ENCODE assay signal across 17 cellular contexts in genomic region chr17:35129154-35129972, GRCh38. TPM values are rescaled to one million over a fixed set of nuclear protein-coding genes. Genes with fewer than 3 reads are reported as not detected.
A peak's percentile ranks its signal among the peaks of the same experiment; 100 is the strongest.
DNase-seq lines count a peak whose midpoint lies in the region; ATAC-seq, FAIRE-seq and TF ChIP-seq lines count a peak whose summit lies in the region.
"Had no signal": no experiment of that assay in that cellular context is flagged by ENCODE, and none has a peak within 500 bp of the region (broad histone marks: within the 10 kb centered on the region; RNA-seq: fewer than 3 reads in every experiment).

No MANE protein-coding gene starts in this region.

- ATAC-seq in natural killer cell treated with Interleukin-12 subunit alpha and Interleukin-12 subunit beta and Interleukin-15 and Interleukin-18, amount 100 ng/mL, for 72 hours: peak in 1 of 2 donors; percentile 25
- ATAC-seq in natural killer cell (no peak), K562 (no peak), HG03175 (IDR thresholded peaks at IDR 0.05; ENCODE audit: unreplicated experiment) (no peak)

- FAIRE-seq in K562 (lab: Jason Lieb, UNC): no peak
- FAIRE-seq: endothelial cell of umbilical vein had no signal

- H3K4me1 ChIP-seq in K562 (replicated peaks in 1 of 2; ENCODE audit: control insufficient read depth in 2 of 2, insufficient read depth in 2 of 2, low read length in 2 of 2): peaks cover 0 to 5% of the 10 kb centered on the region in 2 experiments; a peak in 2 of 5 replicates
- H3K4me1 ChIP-seq: adrenal gland, Caco-2, parathyroid adenoma, spleen had no signal

- H3K9ac ChIP-seq in K562 (ENCODE audit: insufficient read depth in 1 of 2, low read depth in 2 of 2, low read length in 2 of 2): no peak overlapping the region
- H3K9ac ChIP-seq: parathyroid adenoma had no signal

- BruUV-seq in K562 (replicated peaks; lab: Mats Ljungman, UMichigan): TSS peak; percentile 18

- no peaks in the 10 kb centered on the region for H3K9me3 Mint-ChIP-seq in natural killer cell treated with Interleukin-12 subunit alpha and Interleukin-12 subunit beta and Interleukin-15 and Interleukin-18, amount 100 ng/mL, for 72 hours
- no peaks in the 10 kb centered on the region for H3K9me3 Mint-ChIP-seq in natural killer cell
- H3K9me3 Mint-ChIP-seq: stimulated activated naive CD8-positive, alpha-beta T cell treated with anti-CD3 and anti-CD28 coated beads, Interleukin-15, amount 100 ng/mL, for 72 hours had no signal

- CTCF ChIA-PET in K562 (lab: Yijun Ruan, JAX; ENCODE audit: low intra/inter-chr PET ratio): no interaction called here

- H2AFZ ChIP-seq in K562 (ENCODE audit: low read depth, low read length): no peak overlapping the region
- H2AFZ ChIP-seq: parathyroid adenoma had no signal

- no peak for TF ChIP-seq EP300 in K562 (IDR thresholded peaks at IDR 0.05; ENCODE audit: low read length)

- POLR2A ChIA-PET in K562 (lab: Yijun Ruan, JAX): interaction anchor here (0.6 to 2.1 kb wide), 5 partner anchors 8 to 19 kb away, joined by 3 to 9 read pairs (median 4); no protein-coding TSS in a partner anchor

- H3K27ac Mint-ChIP-seq in natural killer cell treated with Interleukin-12 subunit alpha and Interleukin-12 subunit beta and Interleukin-15 and Interleukin-18, amount 100 ng/mL, for 72 hours: no peak overlapping the region
- H3K27ac Mint-ChIP-seq in natural killer cell: no peak overlapping the region

- no peaks in the 10 kb centered on the region for H3K9me3 ChIP-seq in K562 (replicated peaks; ENCODE audit: control insufficient read depth, insufficient read depth, low read depth, low read length)
- H3K9me3 ChIP-seq: adrenal gland, Caco-2, spleen had no signal

- intact Hi-C loops in natural killer cell (cut with micrococcal nuclease) (no loop called here), K562 (cut with micrococcal nuclease) (loop anchor here (10.0 kb wide), 1 partner anchor 245 kb away; no protein-coding TSS in a partner anchor)

- DNase-seq in natural killer cell treated with Interleukin-12 subunit alpha and Interleukin-12 subunit beta and Interleukin-15 and Interleukin-18, amount 100 ng/mL, for 72 hours (ENCODE audit: low spot score): peak; percentile 54
- DNase-seq in natural killer cell: no peak
- no peak for DNase-seq in K562 (ENCODE audit: extremely low read depth in 1 of 4, low spot score in 3 of 4)
- no peak for DNase-seq in OCI-M1 (lab: John Stamatoyannopoulos, UW)
- DNase-seq in HuH-7 (ENCODE audit: low spot score): no peak
- DNase-seq: activated CD4-positive, alpha-beta T cell treated with anti-CD3 and anti-CD28 coated beads for 48 hours; activated T-cell treated with anti-CD3 and anti-CD28 coated beads, Interleukin-2, amount 50 U/mL, for 1 hour; adrenal gland; Caco-2; left cardiac atrium; NCI-H1092 treated with DMSO at 0.1 percent for 48 hours; spleen; stimulated activated naive CD8-positive, alpha-beta T cell treated with anti-CD3 and anti-CD28 coated beads, Interleukin-15, amount 100 ng/mL, for 72 hours; T1000 had no signal

- peaks cover 15% of the 10 kb centered on the region for H4K20me1 ChIP-seq in K562 (replicated peaks; ENCODE audit: control insufficient read depth, insufficient read depth, low read length)

- WGBS in K562 (ENCODE audit: insufficient coverage, low coverage, missing lambda C conversion rate): 59% methylated on average over 10 of the region's 11 CpGs

- H3K27me3 ChIP-seq in K562 (ENCODE audit: control insufficient read depth in 2 of 2, insufficient read depth in 2 of 2, low read length in 2 of 2): no peaks in the 10 kb centered on the region
- H3K27me3 ChIP-seq: adrenal gland, spleen had no signal

- no peaks in the 10 kb centered on the region for H3K79me2 ChIP-seq in K562 (ENCODE audit: control insufficient read depth, insufficient read depth, low read length)
- H3K79me2 ChIP-seq: parathyroid adenoma had no signal

- no peak overlapping the region for H3K4me3 Mint-ChIP-seq in natural killer cell treated with Interleukin-12 subunit alpha and Interleukin-12 subunit beta and Interleukin-15 and Interleukin-18, amount 100 ng/mL, for 72 hours
- H3K4me3 Mint-ChIP-seq in natural killer cell: no peak overlapping the region
- H3K4me3 Mint-ChIP-seq: stimulated activated naive CD8-positive, alpha-beta T cell treated with anti-CD3 and anti-CD28 coated beads, Interleukin-15, amount 100 ng/mL, for 72 hours had no signal

- peak; percentile 49; the same call in 1 of the 2 replicates for TF ChIP-seq POLR2A in K562 (conservative IDR thresholded peaks at IDR 0.05)

- H3K9me1 ChIP-seq in K562 (ENCODE audit: control insufficient read depth, insufficient read depth, low read length): peaks cover 4% of the 10 kb centered on the region

- H3K36me3 Mint-ChIP-seq in natural killer cell treated with Interleukin-12 subunit alpha and Interleukin-12 subunit beta and Interleukin-15 and Interleukin-18, amount 100 ng/mL, for 72 hours: peaks cover 9% of the 10 kb centered on the region
- H3K36me3 Mint-ChIP-seq in natural killer cell: peaks cover 9% of the 10 kb centered on the region

- TF ChIP-seq RAD21 in K562 (CRISPR knock-in tag; conservative IDR thresholded peaks at IDR 0.05 in 1 of 2, IDR thresholded peaks at IDR 0.05 in 1 of 2): no peak

- H3K36me3 ChIP-seq in K562 (ENCODE audit: control insufficient read depth, insufficient read depth, low read length): peaks cover 42% of the 10 kb centered on the region

- no peak overlapping the region for H3K4me2 ChIP-seq in K562 (ENCODE audit: insufficient read depth, low read length)

- H3K4me3 ChIP-seq in K562: no peak overlapping the region
- H3K4me3 ChIP-seq: adrenal gland, spleen had no signal

- H3K27me3 Mint-ChIP-seq in natural killer cell treated with Interleukin-12 subunit alpha and Interleukin-12 subunit beta and Interleukin-15 and Interleukin-18, amount 100 ng/mL, for 72 hours: no peaks in the 10 kb centered on the region
- H3K27me3 Mint-ChIP-seq in natural killer cell (ENCODE audit: low read depth in 2 of 2): no peaks in the 10 kb centered on the region
- H3K27me3 Mint-ChIP-seq: stimulated activated naive CD8-positive, alpha-beta T cell treated with anti-CD3 and anti-CD28 coated beads, Interleukin-15, amount 100 ng/mL, for 72 hours had no signal

- H3K27ac ChIP-seq in K562 (ENCODE audit: extremely low read depth, low read depth, low read length): no peak overlapping the region
- H3K27ac ChIP-seq: adrenal gland, parathyroid adenoma, spleen had no signal

- in situ Hi-C loops in K562 (cut with MboI): no loop called here

- H3K4me1 Mint-ChIP-seq in natural killer cell treated with Interleukin-12 subunit alpha and Interleukin-12 subunit beta and Interleukin-15 and Interleukin-18, amount 100 ng/mL, for 72 hours (ENCODE audit: low read depth in 2 of 2): no peaks in the 10 kb centered on the region
- H3K4me1 Mint-ChIP-seq in natural killer cell: no peaks in the 10 kb centered on the region

- no peak for TF ChIP-seq CTCF in natural killer cell (IDR thresholded peaks at IDR 0.05)
- no peak for TF ChIP-seq CTCF in K562 (IDR thresholded peaks at IDR 0.05 in 2 of 3, conservative IDR thresholded peaks at IDR 0.05 in 1 of 3; ENCODE audit: insufficient read depth in 2 of 3, low read depth in 1 of 3, low read length in 3 of 3)

RNA-seq across cellular contexts. Expression of gene FNDC8, which starts 7.9 kb away (rescaled TPM):
- not detected for total RNA-seq in natural killer cell treated with Interleukin-12 subunit alpha and Interleukin-12 subunit beta and Interleukin-15 and Interleukin-18, amount 100 ng/mL, for 72 hours
- total RNA-seq in natural killer cell (not detected), K562 (2014; rRNA removed) (not detected in 2 replicates), K562 (2014; rRNA removed; fragmentation: Illumina TruSeq; extraction: Trizol) (not detected in 2 replicates), K562 (2015; rRNA removed; fragmentation: Illumina TruSeq; extraction: Trizol) (not detected in 2 replicates), K562 (2021) (not detected in 2 replicates)
- not detected in 2 replicates for total RNA-seq in K562 (2011; cell fraction: chromatin; rRNA removed; ENCODE audit: low replicate concordance)
- not detected in 2 replicates for total RNA-seq in K562 (2011; cell fraction: nucleolus; rRNA removed)
- not detected in 2 replicates for total RNA-seq in K562 (2011; cell fraction: nucleoplasm; rRNA removed)
- polyA plus RNA-seq in K562 (2011; rRNA removed) (not detected in 2 replicates), K562 (2014; fragmentation: Illumina TruSeq; extraction: Trizol) (not detected in 2 replicates), K562 (2014; fragmentation: Nextera tagmentation; extraction: Ambion mirVana) (under 1 TPM in 1 of 2 experiments, not detected in 1; 0.04 TPM), K562 (2014; rRNA removed) (not detected in 2 replicates)
- 0.04 TPM in 1 of 2 replicates, not detected in the other for polyA plus RNA-seq in K562 (2011; cell fraction: cytosol; rRNA removed)
- polyA plus RNA-seq in K562 (2011; cell fraction: nucleus; rRNA removed): not detected in 2 replicates
- 0.12 TPM in 1 of 2 replicates, not detected in the other for polyA plus RNA-seq in K562 (2012)
- not detected in 2 replicates for polyA minus RNA-seq in K562 (2011; rRNA and poly(A)+ RNA removed)
- not detected in 2 replicates for polyA minus RNA-seq in K562 (2011; cell fraction: cytosol; rRNA and poly(A)+ RNA removed)
- polyA minus RNA-seq in K562 (2011; cell fraction: nucleus; rRNA and poly(A)+ RNA removed): not detected in 2 replicates
- total RNA-seq: adrenal gland, Caco-2, endothelial cell of umbilical vein, left cardiac atrium, spleen had no signal
- polyA plus RNA-seq: adrenal gland, endothelial cell of umbilical vein had no signal

RNA-seq across cellular contexts. Expression of gene RAD51D, which starts 9.7 kb away (rescaled TPM):
- total RNA-seq in natural killer cell treated with Interleukin-12 subunit alpha and Interleukin-12 subunit beta and Interleukin-15 and Interleukin-18, amount 100 ng/mL, for 72 hours: 10 to 100 TPM; 27.8 to 68.3 TPM
- total RNA-seq in natural killer cell (10 to 100 TPM; 15.4 to 27.0 (median 22.7) TPM), K562 (2014; rRNA removed) (6.3 and 7.6 TPM in 2 replicates), K562 (2014; rRNA removed; fragmentation: Illumina TruSeq; extraction: Trizol) (7.4 and 8.7 TPM in 2 replicates), K562 (2015; rRNA removed; fragmentation: Illumina TruSeq; extraction: Trizol) (8.7 and 10.3 TPM in 2 replicates), K562 (2021) (16.9 and 19.0 TPM in 2 replicates)
- 28.2 and 36.5 TPM in 2 replicates for total RNA-seq in K562 (2011; cell fraction: chromatin; rRNA removed; ENCODE audit: low replicate concordance)
- 27.3 and 37.6 TPM in 2 replicates for total RNA-seq in K562 (2011; cell fraction: nucleolus; rRNA removed)
- total RNA-seq in K562 (2011; cell fraction: nucleoplasm; rRNA removed): 31.2 and 38.6 TPM in 2 replicates
- polyA plus RNA-seq in K562 (2011; rRNA removed) (10.1 and 15.2 TPM in 2 replicates), K562 (2014; fragmentation: Illumina TruSeq; extraction: Trizol) (8.4 and 11.1 TPM in 2 replicates), K562 (2014; fragmentation: Nextera tagmentation; extraction: Ambion mirVana) (1 to 10 TPM; 2.2 to 2.5 TPM), K562 (2014; rRNA removed) (10.1 and 15.2 TPM in 2 replicates)
- polyA plus RNA-seq in K562 (2011; cell fraction: cytosol; rRNA removed): 8.7 and 14.5 TPM in 2 replicates
- polyA plus RNA-seq in K562 (2011; cell fraction: nucleus; rRNA removed): 12.8 and 20.8 TPM in 2 replicates
- polyA plus RNA-seq in K562 (2012): 12.3 and 16.7 TPM in 2 replicates
- 6.3 and 11.0 TPM in 2 replicates for polyA minus RNA-seq in K562 (2011; rRNA and poly(A)+ RNA removed)
- polyA minus RNA-seq in K562 (2011; cell fraction: cytosol; rRNA and poly(A)+ RNA removed): 3.4 and 5.9 TPM in 2 replicates
- polyA minus RNA-seq in K562 (2011; cell fraction: nucleus; rRNA and poly(A)+ RNA removed): 10.9 and 17.9 TPM in 2 replicates

RNA-seq across cellular contexts. Expression of gene NLE1, which starts 12.7 kb away (rescaled TPM):
- 10 to 100 TPM; 29.2 to 73.1 TPM for total RNA-seq in natural killer cell treated with Interleukin-12 subunit alpha and Interleukin-12 subunit beta and Interleukin-15 and Interleukin-18, amount 100 ng/mL, for 72 hours
- total RNA-seq in natural killer cell (1 to 10 TPM; 4.0 to 7.9 (median 6.1) TPM), K562 (2014; rRNA removed) (44.9 and 53.4 TPM in 2 replicates), K562 (2014; rRNA removed; fragmentation: Illumina TruSeq; extraction: Trizol) (18.0 and 24.6 TPM in 2 replicates), K562 (2015; rRNA removed; fragmentation: Illumina TruSeq; extraction: Trizol) (28.2 and 30.0 TPM in 2 replicates), K562 (2021) (63.2 and 69.0 TPM in 2 replicates)
- total RNA-seq in K562 (2011; cell fraction: chromatin; rRNA removed; ENCODE audit: low replicate concordance): 19.4 and 63.1 TPM in 2 replicates
- 45.3 and 54.7 TPM in 2 replicates for total RNA-seq in K562 (2011; cell fraction: nucleolus; rRNA removed)
- total RNA-seq in K562 (2011; cell fraction: nucleoplasm; rRNA removed): 33.1 and 41.2 TPM in 2 replicates
- polyA plus RNA-seq in K562 (2011; rRNA removed) (21.2 and 26.5 TPM in 2 replicates), K562 (2014; fragmentation: Illumina TruSeq; extraction: Trizol) (29.4 and 45.9 TPM in 2 replicates), K562 (2014; fragmentation: Nextera tagmentation; extraction: Ambion mirVana) (1 to 10 TPM; 3.8 to 7.0 TPM), K562 (2014; rRNA removed) (36.0 and 41.0 TPM in 2 replicates)
- polyA plus RNA-seq in K562 (2011; cell fraction: cytosol; rRNA removed): 27.7 and 65.1 TPM in 2 replicates
- 29.2 and 62.5 TPM in 2 replicates for polyA plus RNA-seq in K562 (2011; cell fraction: nucleus; rRNA removed)
- polyA plus RNA-seq in K562 (2012): 28.9 and 31.2 TPM in 2 replicates
- polyA minus RNA-seq in K562 (2011; rRNA and poly(A)+ RNA removed): 13.6 and 28.5 TPM in 2 replicates
- 19.2 and 23.5 TPM in 2 replicates for polyA minus RNA-seq in K562 (2011; cell fraction: cytosol; rRNA and poly(A)+ RNA removed)
- 25.4 and 35.7 TPM in 2 replicates for polyA minus RNA-seq in K562 (2011; cell fraction: nucleus; rRNA and poly(A)+ RNA removed)

RNA-seq across cellular contexts. Expression of gene UNC45B, which starts 18.3 kb away (rescaled TPM):
- total RNA-seq in natural killer cell treated with Interleukin-12 subunit alpha and Interleukin-12 subunit beta and Interleukin-15 and Interleukin-18, amount 100 ng/mL, for 72 hours: under 1 TPM in 1 of 2 donors, not detected in 1; 0.14 TPM
- total RNA-seq in natural killer cell (1 to 10 TPM in 2 of 3 donors, under 1 TPM in 1; 0.78 to 1.4 (median 1.2) TPM), K562 (2014; rRNA removed) (not detected in 2 replicates), K562 (2014; rRNA removed; fragmentation: Illumina TruSeq; extraction: Trizol) (not detected in 2 replicates), K562 (2015; rRNA removed; fragmentation: Illumina TruSeq; extraction: Trizol) (not detected in 2 replicates), K562 (2021) (not detected in 2 replicates)
- total RNA-seq in K562 (2011; cell fraction: chromatin; rRNA removed; ENCODE audit: low replicate concordance): not detected in 2 replicates
- total RNA-seq in K562 (2011; cell fraction: nucleolus; rRNA removed): not detected in 2 replicates
- total RNA-seq in K562 (2011; cell fraction: nucleoplasm; rRNA removed): not detected in 2 replicates
- polyA plus RNA-seq in K562 (2011; rRNA removed) (not detected in 2 replicates), K562 (2014; fragmentation: Illumina TruSeq; extraction: Trizol) (not detected in 2 replicates), K562 (2014; fragmentation: Nextera tagmentation; extraction: Ambion mirVana) (not detected), K562 (2014; rRNA removed) (not detected in 2 replicates)
- polyA plus RNA-seq in K562 (2011; cell fraction: cytosol; rRNA removed): 0.01 TPM in 1 of 2 replicates, not detected in the other
- not detected in 2 replicates for polyA plus RNA-seq in K562 (2011; cell fraction: nucleus; rRNA removed)
- polyA plus RNA-seq in K562 (2012): not detected in 2 replicates
- polyA minus RNA-seq in K562 (2011; rRNA and poly(A)+ RNA removed): not detected in 2 replicates
- polyA minus RNA-seq in K562 (2011; cell fraction: cytosol; rRNA and poly(A)+ RNA removed): not detected in 2 replicates
- polyA minus RNA-seq in K562 (2011; cell fraction: nucleus; rRNA and poly(A)+ RNA removed): not detected in 2 replicates
- total RNA-seq: Caco-2, endothelial cell of umbilical vein had no signal
- polyA plus RNA-seq: endothelial cell of umbilical vein had no signal
